Comparison of ENCODE assay signal across 13 cellular contexts in the genomic region with DNA sequence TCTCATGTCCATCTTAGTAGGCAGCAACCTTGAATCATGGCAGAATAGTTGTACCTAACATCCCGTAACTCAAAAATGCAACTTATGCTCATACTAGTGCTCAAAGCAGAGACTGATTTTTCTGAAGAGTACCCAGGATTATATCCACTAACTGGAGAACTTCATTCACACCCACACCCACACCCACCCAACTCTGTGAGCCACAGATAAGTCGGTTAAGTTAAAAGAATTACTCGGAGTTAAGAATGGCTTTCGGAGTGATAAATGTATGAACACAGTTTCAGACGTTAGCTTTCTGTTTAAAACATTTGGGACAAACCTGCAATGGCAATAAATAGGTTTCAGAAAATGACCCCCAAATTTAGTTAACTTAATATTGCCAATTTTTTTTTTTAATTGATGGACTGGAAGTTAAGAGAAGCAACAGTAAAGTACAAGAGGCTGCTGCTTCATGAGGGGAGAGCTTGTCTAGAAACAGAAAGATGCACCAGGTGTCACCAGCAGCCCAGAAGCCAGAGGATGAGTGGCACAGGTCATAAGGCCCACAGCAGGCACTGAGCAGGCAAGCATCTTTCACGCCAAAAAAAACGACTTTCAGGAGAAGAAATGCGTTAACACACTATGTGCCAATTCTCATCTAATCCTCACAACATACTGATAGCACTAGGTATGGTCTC.
"Had no signal": no experiment of that assay in that cellular context is flagged by ENCODE, and none has a peak within 500 bp of the region (broad histone marks: within the 10 kb centered on the region; RNA-seq: fewer than 3 reads in every experiment).

No MANE protein-coding gene starts in this region.

- H3K27ac Mint-ChIP-seq: activated CD4-positive, alpha-beta memory T cell treated with anti-CD3 and anti-CD28 coated beads, Interleukin-2, amount 10 ng/mL, durations not matched to agents 7 days and 5 days; activated CD4-positive, alpha-beta T cell treated with anti-CD3 and anti-CD28 coated beads, Interleukin-2, amount 10 ng/mL, durations not matched to agents 24 days and 14 days had no signal

- DNase-seq: esophagus squamous epithelium, T1000 had no signal

- H3K4me1 ChIP-seq: esophagus squamous epithelium, gastrocnemius medialis, left ventricle myocardium inferior, prostate gland had no signal

- H3K27me3 ChIP-seq: ascending aorta, esophagus squamous epithelium, gastrocnemius medialis, ovary, tibial artery had no signal

- H3K4me3 Mint-ChIP-seq: activated CD4-positive, alpha-beta memory T cell treated with anti-CD3 and anti-CD28 coated beads, Interleukin-2, amount 10 ng/mL, durations not matched to agents 7 days and 5 days; activated CD4-positive, alpha-beta T cell treated with anti-CD3 and anti-CD28 coated beads, Interleukin-2, amount 10 ng/mL, durations not matched to agents 24 days and 14 days; mesothelial cell of epicardium; natural killer cell had no signal

- H3K36me3 ChIP-seq: ovary, prostate gland had no signal

- H3K9me3 Mint-ChIP-seq: activated CD4-positive, alpha-beta memory T cell treated with anti-CD3 and anti-CD28 coated beads, Interleukin-2, amount 10 ng/mL, durations not matched to agents 7 days and 5 days; activated CD4-positive, alpha-beta T cell treated with anti-CD3 and anti-CD28 coated beads, Interleukin-2, amount 10 ng/mL, durations not matched to agents 24 days and 14 days; activated naive CD4-positive, alpha-beta T cell treated with anti-CD3 and anti-CD28 coated beads, Interleukin-2, amount 50 U/mL, for 72 hours; mesothelial cell of epicardium; natural killer cell had no signal

- H3K9me3 ChIP-seq: ascending aorta, esophagus squamous epithelium, gastrocnemius medialis, left ventricle myocardium inferior, ovary, prostate gland, tibial artery had no signal

- H3K27ac ChIP-seq: ascending aorta, esophagus squamous epithelium, gastrocnemius medialis, left ventricle myocardium inferior, ovary, prostate gland, tibial artery had no signal

- H3K27me3 Mint-ChIP-seq: activated CD4-positive, alpha-beta memory T cell treated with anti-CD3 and anti-CD28 coated beads, Interleukin-2, amount 10 ng/mL, durations not matched to agents 7 days and 5 days; activated CD4-positive, alpha-beta T cell treated with anti-CD3 and anti-CD28 coated beads, Interleukin-2, amount 10 ng/mL, durations not matched to agents 24 days and 14 days had no signal

- H3K4me3 ChIP-seq: ascending aorta, esophagus squamous epithelium, gastrocnemius medialis, left ventricle myocardium inferior, ovary, prostate gland, tibial artery had no signal
